ENCODE assay signal across 1 cellular context in genomic region chr2:79162132-79162531, GRCh38.
TF ChIP-seq lines count a peak whose summit lies in the region.

No MANE protein-coding gene starts in this region.

TF ChIP-seq in HepG2, 621 proteins besides CTCF, POLR2A, EP300 and RAD21:
- TF ChIP-seq ZNF720 (CRISPR knock-in tag; IDR thresholded peaks at IDR 0.05) (no peak), ZNF777 (CRISPR knock-in tag; IDR thresholded peaks at IDR 0.05) (no peak), ZNF629 (CRISPR knock-in tag; conservative IDR thresholded peaks at IDR 0.05) (no peak), HOXA3 (CRISPR knock-in tag; IDR thresholded peaks at IDR 0.05) (no peak), GMEB1 (CRISPR knock-in tag; IDR thresholded peaks at IDR 0.05; ENCODE audit: borderline replicate concordance) (no peak)
